27 cellular contexts compared by ENCODE assay signal in the genomic region with DNA sequence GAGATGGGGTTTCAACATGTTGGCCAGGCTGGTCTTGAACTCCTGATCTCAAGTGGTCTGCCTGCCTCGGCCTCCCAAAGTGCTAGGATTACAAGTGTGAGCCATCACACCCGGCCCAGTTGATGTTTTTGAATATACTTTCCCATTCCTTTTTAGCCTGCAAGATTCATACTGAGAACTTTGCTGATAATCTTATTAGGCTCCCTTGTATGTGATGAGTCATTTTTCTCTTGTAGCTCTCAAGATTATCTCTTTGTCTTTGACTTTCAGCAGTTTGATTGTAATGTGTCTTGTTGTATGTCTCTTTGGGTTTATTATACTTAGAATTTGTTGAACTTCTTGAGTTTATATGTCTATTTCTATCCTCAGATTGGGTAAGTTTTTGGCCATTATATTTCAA.
"Had no signal": no experiment of that assay in that cellular context is flagged by ENCODE, and none has a peak within 500 bp of the region (broad histone marks: within the 10 kb centered on the region; RNA-seq: fewer than 3 reads in every experiment).

No MANE protein-coding gene starts in this region.

- H3K9me3 ChIP-seq: testis, thyroid gland had no signal

- H3K36me3 ChIP-seq: stomach, suprapubic skin, thoracic aorta, thyroid gland, transverse colon, upper lobe of left lung, upper lobe of right lung, uterus, vagina had no signal

- FAIRE-seq: urothelium cell line had no signal

- H3K27me3 ChIP-seq: stomach, suprapubic skin, testis, thyroid gland, tibial artery, tibial nerve, transverse colon, upper lobe of left lung, upper lobe of right lung, uterus, vagina had no signal

- H3K27ac ChIP-seq: stomach, suprapubic skin, testis, thoracic aorta, thyroid gland, tibial artery, tibial nerve, transverse colon, upper lobe of left lung, upper lobe of right lung, uterus, vagina had no signal

- ATAC-seq: stimulated activated effector memory CD8-positive, alpha-beta T cell treated with anti-CD3 and anti-CD28 coated beads, Interleukin-12 subunit alpha, Interleukin-12 subunit beta, amount 100 ng/mL, for 72 hours; stimulated activated memory B cell treated with anti-CD40 and anti-IgM and Interleukin-4, amounts not matched to agents 10 μg/mL and 1 μg/mL and 100 μg/mL, for 72 hours; stimulated activated naive B cell treated with anti-CD40 and anti-IgM and Interleukin-4, amounts not matched to agents 10 μg/mL and 1 μg/mL and 100 μg/mL, for 72 hours; stimulated activated naive CD8-positive, alpha-beta T cell treated with anti-CD3 and anti-CD28 coated beads, Interleukin-15, amount 100 ng/mL, for 72 hours; stimulated activated naive CD8-positive, alpha-beta T cell treated with anti-CD3 and anti-CD28 coated beads, Interleukin-15, Interleukin-2, amounts not matched to agents 100 U/mL and 50 U/mL, for 24 hours; upper lobe of right lung had no signal

- H3K4me1 ChIP-seq: stomach, suprapubic skin, testis, thyroid gland, tibial artery, tibial nerve, transverse colon, upper lobe of left lung, upper lobe of right lung, uterus, vagina had no signal

- H3K4me3 ChIP-seq: stomach, suprapubic skin, testis, thoracic aorta, thyroid gland, tibial artery, tibial nerve, transverse colon, upper lobe of left lung, upper lobe of right lung, uterus, vagina had no signal

- DNase-seq: stimulated activated CD4-positive, alpha-beta T cell treated with anti-CD3 and anti-CD28 coated beads, Interleukin-2, amount 100 ng/mL, for 48 hours; stimulated activated CD4-positive, alpha-beta T cell treated with anti-CD3 and anti-CD28 coated beads, Interleukin-4, amount 100 ng/mL, for 1 hour; stimulated activated CD4-positive, alpha-beta T cell treated with anti-CD3 and anti-CD28 coated beads, Interleukin-4, amount 100 ng/mL, for 24 hours; stimulated activated CD4-positive, alpha-beta T cell treated with anti-CD3 and anti-CD28 coated beads, Interleukin-4, amount 100 ng/mL, for 4 hours; stimulated activated CD8-positive, alpha-beta memory T cell treated with anti-CD3 and anti-CD28 coated beads, Interleukin-4, amount 100 ng/mL, for 48 hours; stimulated activated naive B cell treated with anti-CD40 and anti-IgM and Interleukin-4, amounts not matched to agents 10 μg/mL and 1 μg/mL and 100 μg/mL, for 72 hours; stimulated activated naive CD4-positive, alpha-beta T cell; stimulated activated naive CD4-positive, alpha-beta T cell treated with Interleukin-2 at 50 U/mL for 16 hours; stimulated activated naive CD8-positive, alpha-beta T cell treated with anti-CD3 and anti-CD28 coated beads, Interleukin-15, amount 100 ng/mL, for 72 hours; stimulated activated naive CD8-positive, alpha-beta T cell treated with anti-CD3 and anti-CD28 coated beads, Interleukin-15, Interleukin-2, amounts not matched to agents 100 U/mL and 50 U/mL, for 24 hours; stomach; substantia nigra; testis; thyroid gland; tibial artery; transverse colon; trophoblast cell; upper lobe of left lung; upper lobe of right lung; uterus had no signal
